19 cellular contexts compared by ENCODE assay signal in the genomic region with DNA sequence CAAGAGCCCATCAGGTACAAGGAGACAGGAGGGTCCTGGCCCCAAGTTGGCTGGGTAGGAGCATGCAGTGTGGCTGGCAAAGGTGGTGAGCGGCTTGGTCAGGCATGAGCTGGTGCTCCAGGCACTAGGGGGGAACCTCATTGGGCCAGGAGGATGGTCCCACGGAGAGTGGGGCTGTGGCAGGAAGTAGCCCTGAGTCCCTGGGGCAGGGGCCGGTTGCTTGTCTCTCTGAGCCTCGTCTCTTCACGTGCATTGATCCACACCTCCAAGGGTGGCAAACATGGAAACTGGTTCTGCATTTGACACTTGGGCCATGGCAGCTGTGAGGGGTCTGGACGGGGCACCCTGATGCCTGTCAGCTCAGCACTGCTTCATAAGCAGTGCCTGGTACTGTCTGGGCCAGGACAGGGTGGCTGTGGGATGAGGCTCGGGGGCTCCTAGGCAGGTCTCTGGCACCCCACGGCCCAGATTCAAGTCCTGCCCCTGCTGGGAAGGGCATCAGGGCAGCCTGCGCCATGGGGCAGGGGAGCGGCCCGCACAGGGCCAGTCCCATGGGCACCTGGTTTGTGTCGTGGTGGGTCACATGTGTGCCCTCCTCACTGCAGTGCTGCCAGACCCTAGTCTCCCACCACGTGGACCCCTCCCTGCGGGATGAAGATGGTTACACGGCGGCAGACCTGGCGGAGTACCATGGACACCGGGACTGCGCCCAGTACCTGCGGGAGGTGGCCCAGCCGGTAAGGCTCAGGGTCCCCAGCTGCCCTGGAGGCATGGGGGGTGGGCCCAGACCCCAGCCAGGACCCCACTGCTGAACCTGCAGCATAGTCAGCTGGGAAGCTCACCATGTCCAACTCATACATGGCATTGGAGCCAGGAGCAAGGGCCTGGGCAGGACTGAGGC. TPM values are rescaled to one million over a fixed set of nuclear protein-coding genes. Genes with fewer than 3 reads are reported as not detected.
"Had no signal": no experiment of that assay in that cellular context is flagged by ENCODE, and none has a peak within 500 bp of the region (broad histone marks: within the 10 kb centered on the region; RNA-seq: fewer than 3 reads in every experiment).

No MANE protein-coding gene starts in this region.

- H3K4me3 ChIP-seq: ascending aorta, breast epithelium, gastroesophageal sphincter, left lung, tibial nerve, vagina had no signal

- H3K4me1 ChIP-seq: breast epithelium, gastroesophageal sphincter, left lung, tibial nerve, vagina had no signal

- H3K9me3 ChIP-seq: left lung, vagina had no signal

- H3K27ac Mint-ChIP-seq: activated B cell treated with CpG ODN at 0.5 μM for 24 hours; activated naive CD4-positive, alpha-beta T cell treated with anti-CD3 and anti-CD28 coated beads for 36 hours; activated naive CD8-positive, alpha-beta T cell treated with anti-CD3 and anti-CD28 coated beads, Interleukin-2, amount 50 U/mL, for 24 hours; nephron progenitor cell; stimulated activated effector memory CD8-positive, alpha-beta T cell treated with anti-CD3 and anti-CD28 coated beads, Interleukin-12 subunit alpha, Interleukin-12 subunit beta, amount 100 ng/mL, for 72 hours; T-helper 2 cell treated with Interferon-gamma antibody and Interleukin-4, amounts not matched to agents 5 μg/mL and 100 μg/mL, for 36 hours had no signal

- H3K27ac ChIP-seq: ascending aorta, breast epithelium, gastroesophageal sphincter, left lung, tibial nerve, vagina had no signal

- H3K36me3 ChIP-seq: ascending aorta, breast epithelium, gastroesophageal sphincter, left lung, tibial nerve, vagina had no signal

- H3K4me3 Mint-ChIP-seq: activated B cell treated with CpG ODN at 0.5 μM for 24 hours; activated naive CD4-positive, alpha-beta T cell treated with anti-CD3 and anti-CD28 coated beads for 36 hours; activated naive CD8-positive, alpha-beta T cell treated with anti-CD3 and anti-CD28 coated beads, Interleukin-2, amount 50 U/mL, for 24 hours; nephron progenitor cell; stimulated activated effector memory CD8-positive, alpha-beta T cell treated with anti-CD3 and anti-CD28 coated beads, Interleukin-12 subunit alpha, Interleukin-12 subunit beta, amount 100 ng/mL, for 72 hours; T-helper 2 cell treated with Interferon-gamma antibody and Interleukin-4, amounts not matched to agents 5 μg/mL and 100 μg/mL, for 36 hours had no signal

- DNase-seq: activated B cell treated with CpG ODN at 0.5 μM for 24 hours; activated CD4-positive, alpha-beta T cell treated with anti-CD3 and anti-CD28 coated beads for 48 hours; activated CD8-positive, alpha-beta memory T cell treated with anti-CD3 and anti-CD28 coated beads for 24 hours; activated naive CD4-positive, alpha-beta T cell treated with anti-CD3 and anti-CD28 coated beads for 36 hours; activated naive CD8-positive, alpha-beta T cell treated with anti-CD3 and anti-CD28 coated beads, Interleukin-2, amount 50 U/mL, for 24 hours; erythroblast; islet precursor cell; mesendoderm; nephron progenitor cell had no signal

- H3K27me3 ChIP-seq: ascending aorta, vagina had no signal

- H3K4me1 Mint-ChIP-seq: activated naive CD8-positive, alpha-beta T cell treated with anti-CD3 and anti-CD28 coated beads, Interleukin-2, amount 50 U/mL, for 24 hours; stimulated activated effector memory CD8-positive, alpha-beta T cell treated with anti-CD3 and anti-CD28 coated beads, Interleukin-12 subunit alpha, Interleukin-12 subunit beta, amount 100 ng/mL, for 72 hours had no signal

- H3K36me3 Mint-ChIP-seq: stimulated activated effector memory CD8-positive, alpha-beta T cell treated with anti-CD3 and anti-CD28 coated beads, Interleukin-12 subunit alpha, Interleukin-12 subunit beta, amount 100 ng/mL, for 72 hours had no signal

- ATAC-seq: activated naive CD8-positive, alpha-beta T cell treated with anti-CD3 and anti-CD28 coated beads, Interleukin-2, amount 50 U/mL, for 24 hours; gastroesophageal sphincter; left lung; stimulated activated effector memory CD8-positive, alpha-beta T cell treated with anti-CD3 and anti-CD28 coated beads, Interleukin-12 subunit alpha, Interleukin-12 subunit beta, amount 100 ng/mL, for 72 hours had no signal

RNA-seq across cellular contexts. Expression of a gene that starts 16.4 kb away (rescaled TPM):
- total RNA-seq: ascending aorta, dermis microvascular lymphatic vessel endothelial cell, osteocyte had no signal

RNA-seq across cellular contexts. Expression of a gene that starts 21.9 kb away (rescaled TPM):
- total RNA-seq: activated B cell treated with CpG ODN at 0.5 μM for 24 hours; activated naive CD4-positive, alpha-beta T cell treated with anti-CD3 and anti-CD28 coated beads for 36 hours; dermis microvascular lymphatic vessel endothelial cell had no signal

RNA-seq across cellular contexts. Expression of a gene that starts 42.2 kb away (rescaled TPM):
- total RNA-seq: activated B cell treated with CpG ODN at 0.5 μM for 24 hours, tibial nerve, vagina had no signal
